Comparison of ENCODE assay signal across 17 cellular contexts in the genomic region with DNA sequence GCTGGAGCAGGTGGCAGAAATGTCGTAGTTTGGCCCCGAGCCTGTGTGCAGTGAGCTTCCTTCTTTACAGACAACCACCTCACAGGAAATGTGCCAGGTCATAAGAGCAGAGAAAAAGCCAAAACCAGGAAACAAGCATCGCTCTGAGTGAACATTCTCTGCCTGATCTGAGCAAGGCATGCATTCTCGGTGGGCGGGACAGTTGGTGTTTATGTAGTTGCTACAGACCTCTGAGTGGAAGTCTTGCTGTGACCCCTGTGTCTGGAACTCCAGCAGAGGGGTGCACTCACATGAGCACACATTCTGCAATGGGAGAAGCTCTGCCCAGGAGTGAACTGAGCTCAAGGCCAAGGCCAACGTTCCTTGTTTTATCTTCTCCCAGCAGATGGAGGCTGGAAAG.
DNase-seq lines count a peak whose midpoint lies in the region; ATAC-seq and TF ChIP-seq lines count a peak whose summit lies in the region.
"Had no signal": no experiment of that assay in that cellular context is flagged by ENCODE, and none has a peak within 500 bp of the region (broad histone marks: within the 10 kb centered on the region; RNA-seq: fewer than 3 reads in every experiment).

No MANE protein-coding gene starts in this region.

- no peak overlapping the region for H4K5ac ChIP-seq in H9 (ENCODE audit: insufficient read length, low read depth, low read length)

- H3K27me3 ChIP-seq in H9 (ENCODE audit: insufficient read depth, low read length) (no peaks in the 10 kb centered on the region; the same call in 1 of the 2 replicates), neuronal stem cell (ENCODE audit: control insufficient read depth in 3 of 3, insufficient read depth in 3 of 3, low read depth in 1 of 3, low read length in 3 of 3) (no peaks in the 10 kb centered on the region), body of pancreas (no peaks in the 10 kb centered on the region)

- H3K23me2 ChIP-seq in H9 (ENCODE audit: insufficient read length, low read depth, low read length, poor library complexity, severe bottlenecking) = no peaks in the 10 kb centered on the region

- no peak overlapping the region for H3K18ac ChIP-seq in H9 (ENCODE audit: insufficient read length, low read depth, low read length)
- no peak overlapping the region for H3K18ac ChIP-seq in neuronal stem cell (ENCODE audit: low read length)

- H3K36me3 Mint-ChIP-seq in activated naive CD4-positive, alpha-beta T cell treated with anti-CD3 and anti-CD28 coated beads for 36 hours (ENCODE audit: low read depth) = no peaks in the 10 kb centered on the region
- peaks cover 0 to 2% (median 0%) of the 10 kb centered on the region in 3 experiments; a peak in 2 of 7 replicates for H3K36me3 Mint-ChIP-seq in H9 (ENCODE audit: insufficient read depth in 1 of 3, low read depth in 3 of 3)

- no peak overlapping the region for H2AFZ ChIP-seq in H9 (ENCODE audit: low read length)
- no peak overlapping the region for H2AFZ ChIP-seq in neuronal stem cell (ENCODE audit: low read length)

- CTCF ChIA-PET in activated naive CD4-positive, alpha-beta T cell treated with anti-CD3 and anti-CD28 coated beads for 36 hours (lab: Charles Lee) = no interaction called here

- no peak overlapping the region for H3K4me3 Mint-ChIP-seq in activated naive CD4-positive, alpha-beta T cell treated with anti-CD3 and anti-CD28 coated beads for 36 hours
- H3K4me3 Mint-ChIP-seq in H9 = no peak overlapping the region
- H3K4me3 Mint-ChIP-seq: activated CD4-positive, alpha-beta memory T cell treated with anti-CD3 and anti-CD28 coated beads, Interleukin-2, amount 10 ng/mL, durations not matched to agents 7 days and 5 days; HFFc6; neural crest cell had no signal

- H3K9ac ChIP-seq in H9 (ENCODE audit: extremely low read depth, insufficient read length, low read length) = no peak overlapping the region
- no peak overlapping the region for H3K9ac ChIP-seq in neuronal stem cell (ENCODE audit: low read depth, low read length, poor library complexity)
- H3K9ac ChIP-seq: SK-N-SH had no signal

- H2BK20ac ChIP-seq in H9 (ENCODE audit: low read depth, low read length, poor library complexity, severe bottlenecking) = no peak overlapping the region

- H3K79me1 ChIP-seq in H9 (ENCODE audit: insufficient read depth, low read depth, low read length, poor library complexity, severe bottlenecking) = no peaks in the 10 kb centered on the region
- H3K79me1 ChIP-seq in neuronal stem cell (ENCODE audit: low read depth, low read length) = no peaks in the 10 kb centered on the region

- intact Hi-C loops in activated naive CD4-positive, alpha-beta T cell treated with anti-CD3 and anti-CD28 coated beads for 36 hours (cut with micrococcal nuclease) = no loop called here
- intact Hi-C loops in body of pancreas (cut with DNase I) = no loop called here

- H4K20me1 ChIP-seq in H9 (ENCODE audit: control insufficient read depth, insufficient read depth, insufficient read length) = no peaks in the 10 kb centered on the region

- peak overlapping the region; percentile 54; the same call in 1 of the 2 replicates for H3K14ac ChIP-seq in H9 (ENCODE audit: insufficient read depth, low read length)
- no peak overlapping the region for H3K14ac ChIP-seq in neuronal stem cell (ENCODE audit: low read length)

- H3K23ac ChIP-seq in H9 (ENCODE audit: insufficient read length, low read depth, low read length) = no peak overlapping the region
- no peak overlapping the region for H3K23ac ChIP-seq in neuronal stem cell (ENCODE audit: low read depth, low read length, poor library complexity)

- H2AK5ac ChIP-seq in H9 (ENCODE audit: insufficient read length, low read length) (no peak overlapping the region), neuronal stem cell (ENCODE audit: low read depth, low read length) (peak overlapping the region; percentile 13)

- H3K4ac ChIP-seq in H9 (ENCODE audit: low read depth, low read length) = no peak overlapping the region
- no peak overlapping the region for H3K4ac ChIP-seq in neuronal stem cell (ENCODE audit: low read length)

- H2BK5ac ChIP-seq in H9 (ENCODE audit: insufficient read length, low read length) (no peak overlapping the region), neuronal stem cell (ENCODE audit: low read length) (no peak overlapping the region)

- DNase-seq in activated naive CD4-positive, alpha-beta T cell treated with anti-CD3 and anti-CD28 coated beads for 36 hours = peak; percentile 69
- DNase-seq in activated naive CD4-positive, alpha-beta T cell (lab: John Stamatoyannopoulos, UW) = no peak
- DNase-seq in H9 (no peak), neuronal stem cell (ENCODE audit: low spot score) (no peak), body of pancreas (no peak)
- DNase-seq: activated CD4-positive, alpha-beta memory T cell treated with anti-CD3 and anti-CD28 coated beads, Interleukin-2, amount 10 ng/mL, durations not matched to agents 7 days and 5 days; activated effector memory CD4-positive, alpha-beta T cell treated with Interleukin-2 at 50 U/mL for 16 hours; HFFc6; hypothalamus; NCI-H1694 treated with DMSO at 0.1 percent for 48 hours; OCI-M1; retina; SK-N-SH had no signal

- H3T11ph ChIP-seq in H9 (ENCODE audit: low read length) = no peak overlapping the region

- H3K4me1 ChIP-seq in H9 (ENCODE audit: insufficient read depth, low read length) = no peaks in the 10 kb centered on the region
- peaks cover 0 to 4% of the 10 kb centered on the region in 2 donors for H3K4me1 ChIP-seq in neuronal stem cell (ENCODE audit: control insufficient read depth in 2 of 2, insufficient read depth in 1 of 2, low read depth in 1 of 2, low read length in 2 of 2)
- H3K4me1 ChIP-seq in body of pancreas = peaks cover 18% of the 10 kb centered on the region

- H3K9me3 ChIP-seq in H9 (ENCODE audit: control insufficient read depth, low read depth, low read length) (no peaks in the 10 kb centered on the region), neuronal stem cell (replicated peaks in 1 of 2; ENCODE audit: control insufficient read depth in 2 of 2, insufficient read depth in 1 of 2, low read depth in 1 of 2, low read length in 2 of 2) (no peaks in the 10 kb centered on the region), body of pancreas (no peaks in the 10 kb centered on the region)
- H3K9me3 ChIP-seq: SK-N-SH had no signal

- H3K27ac ChIP-seq in H9 (ENCODE audit: insufficient read length, low read depth, low read length) (no peak overlapping the region), VCaP (peak overlapping the region; percentile 21; the same call in 1 of the 2 replicates), neuronal stem cell (replicated peaks; ENCODE audit: low read length) (no peak overlapping the region), body of pancreas (no peak overlapping the region)

- peaks cover 41% of the 10 kb centered on the region for H3K4me1 Mint-ChIP-seq in activated naive CD4-positive, alpha-beta T cell treated with anti-CD3 and anti-CD28 coated beads for 36 hours (ENCODE audit: low read depth)
- peaks cover 8 to 11% of the 10 kb centered on the region in 2 experiments for H3K4me1 Mint-ChIP-seq in H9

- no CpG with 5 or more reads among the region's 6 CpGs for WGBS in H9 (ENCODE audit: extremely low coverage, insufficient read length, low lambda C conversion rate)
- no CpG with 5 or more reads among the region's 6 CpGs for WGBS in neuronal stem cell (ENCODE audit: extremely low coverage in 2 of 2, insufficient read length in 2 of 2, insufficient replicate concordance in 1 of 2), 2 donors
- WGBS in body of pancreas, 2 donors = 37 to 51% methylated on average over 6 of the region's 6 CpGs

- no peaks in the 10 kb centered on the region for H3K9me3 Mint-ChIP-seq in activated naive CD4-positive, alpha-beta T cell treated with anti-CD3 and anti-CD28 coated beads for 36 hours
- H3K9me3 Mint-ChIP-seq in H9 = peaks cover 0 to 2% of the 10 kb centered on the region in 2 experiments; a peak in 1 of 5 replicates
- H3K9me3 Mint-ChIP-seq: activated CD4-positive, alpha-beta memory T cell treated with anti-CD3 and anti-CD28 coated beads, Interleukin-2, amount 10 ng/mL, durations not matched to agents 7 days and 5 days; neural crest cell had no signal

- H3K79me2 ChIP-seq in H9 (ENCODE audit: insufficient read depth, low read length) = no peaks in the 10 kb centered on the region

- H3K27ac Mint-ChIP-seq in activated naive CD4-positive, alpha-beta T cell treated with anti-CD3 and anti-CD28 coated beads for 36 hours = peak overlapping the region; percentile 72
- H3K27ac Mint-ChIP-seq in H9 = no peak overlapping the region
- H3K27ac Mint-ChIP-seq: activated CD4-positive, alpha-beta memory T cell treated with anti-CD3 and anti-CD28 coated beads, Interleukin-2, amount 10 ng/mL, durations not matched to agents 7 days and 5 days; HFFc6 had no signal

- no peak overlapping the region for H4K8ac ChIP-seq in H9 (replicated peaks; ENCODE audit: insufficient read length, low read depth, low read length)
- no peak overlapping the region for H4K8ac ChIP-seq in neuronal stem cell (ENCODE audit: low read depth, low read length)

- H2BK12ac ChIP-seq in H9 (ENCODE audit: insufficient read length, low read depth, low read length) = no peak overlapping the region
- no peak overlapping the region for H2BK12ac ChIP-seq in neuronal stem cell (ENCODE audit: low read length)

- H2BK15ac ChIP-seq in H9 (ENCODE audit: low read depth, low read length) = no peak overlapping the region
- no peak overlapping the region for H2BK15ac ChIP-seq in neuronal stem cell (ENCODE audit: low read length)

- peaks cover 2% of the 10 kb centered on the region for H3K27me3 Mint-ChIP-seq in activated naive CD4-positive, alpha-beta T cell treated with anti-CD3 and anti-CD28 coated beads for 36 hours (ENCODE audit: low read depth)
- H3K27me3 Mint-ChIP-seq in H9 (ENCODE audit: low read depth) = peaks cover 4% of the 10 kb centered on the region; the same call in 1 of the 2 replicates
- H3K27me3 Mint-ChIP-seq: activated CD4-positive, alpha-beta memory T cell treated with anti-CD3 and anti-CD28 coated beads, Interleukin-2, amount 10 ng/mL, durations not matched to agents 7 days and 5 days had no signal

- H3K4me3 ChIP-seq in neuronal stem cell (ENCODE audit: low read length in 2 of 2) (no peak overlapping the region), body of pancreas (no peak overlapping the region)

- no peak overlapping the region for H4K91ac ChIP-seq in H9 (ENCODE audit: insufficient read length, low read depth, low read length)
- H4K91ac ChIP-seq in neuronal stem cell (ENCODE audit: low read depth, low read length, poor library complexity) = no peak overlapping the region

- TF ChIP-seq CTCF in H9 (conservative IDR thresholded peaks at IDR 0.05) = no peak
- TF ChIP-seq CTCF in VCaP (conservative IDR thresholded peaks at IDR 0.05) = no peak
- TF ChIP-seq CTCF in body of pancreas (IDR thresholded peaks at IDR 0.05) = no peak

- H3K36me3 ChIP-seq in neuronal stem cell (replicated peaks in 1 of 2; ENCODE audit: control insufficient read depth in 2 of 2, insufficient read depth in 2 of 2, low read length in 2 of 2) (no peaks in the 10 kb centered on the region), body of pancreas (replicated peaks in 1 of 2; ENCODE audit: insufficient read depth in 1 of 2, low read depth in 2 of 2) (no peaks in the 10 kb centered on the region)

- H2BK120ac ChIP-seq in H9 (ENCODE audit: low read depth, low read length, poor library complexity, severe bottlenecking) (no peak overlapping the region), neuronal stem cell (ENCODE audit: low read depth, low read length) (no peak overlapping the region)

- no peak overlapping the region for H3K56ac ChIP-seq in H9 (ENCODE audit: insufficient read length, low read depth, low read length)

- TF ChIP-seq POLR2A in body of pancreas (IDR thresholded peaks at IDR 0.05) = no peak

- ATAC-seq in HG03095 (IDR thresholded peaks at IDR 0.05; ENCODE audit: unreplicated experiment) = no peak
- no peak for ATAC-seq in body of pancreas
- no peak for ATAC-seq in HG03196 (IDR thresholded peaks at IDR 0.05; ENCODE audit: unreplicated experiment)

- H3K4me2 ChIP-seq in H9 (ENCODE audit: insufficient read depth, insufficient read length, low read length) (no peak overlapping the region), neuronal stem cell (ENCODE audit: insufficient read depth, low read length, poor library complexity, severe bottlenecking) (no peak overlapping the region)
- H3K4me2 ChIP-seq: SK-N-SH had no signal
